ENCODE assay signal across 8 cellular contexts in the genomic region with DNA sequence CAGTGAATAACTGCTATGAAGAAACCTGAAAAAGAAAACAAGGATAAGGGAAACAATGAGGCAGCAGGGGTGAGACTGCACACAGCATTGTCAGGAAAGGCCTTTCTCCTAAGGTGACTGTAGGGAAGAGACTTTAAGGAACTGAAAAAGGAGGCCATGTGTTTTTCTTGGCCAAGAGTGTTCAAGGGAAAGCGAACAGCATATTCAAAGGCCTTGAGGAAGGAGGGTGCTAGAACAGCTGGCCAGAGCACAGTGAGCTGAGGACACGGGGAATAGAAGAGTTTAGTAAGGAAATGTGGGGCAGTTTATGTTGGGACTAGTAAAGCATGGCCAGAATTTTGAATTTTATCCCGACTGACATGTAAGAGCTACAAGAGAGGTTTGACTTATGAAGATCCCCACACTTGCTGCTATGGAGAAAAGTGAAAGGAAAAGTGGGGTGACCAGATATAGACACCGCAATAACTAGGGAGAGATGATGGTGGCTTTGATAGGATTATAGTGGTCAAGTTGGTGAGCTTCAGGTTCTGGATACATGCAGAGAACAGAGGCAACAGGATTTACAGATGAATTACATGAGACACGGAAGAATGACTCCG. TPM values are rescaled to one million over a fixed set of nuclear protein-coding genes. Genes with fewer than 3 reads are reported as not detected.
A peak's percentile ranks its signal among the peaks of the same experiment; 100 is the strongest.
DNase-seq lines count a peak whose midpoint lies in the region; ATAC-seq and TF ChIP-seq lines count a peak whose summit lies in the region.

No MANE protein-coding gene starts in this region.

- H3K4me1 ChIP-seq in iPS-15b (ENCODE audit: control insufficient read depth, insufficient read depth, low read length) (peaks cover 5% of the 10 kb centered on the region), tibial artery (peaks cover 0 to 21% (median 13%) of the 10 kb centered on the region in 4 donors), body of pancreas (peaks cover 20% of the 10 kb centered on the region)

- H3K36me3 Mint-ChIP-seq in activated T-cell treated with anti-CD3 and anti-CD28 coated beads, Interleukin-2, amount 50 U/mL, for 72 hours (ENCODE audit: insufficient read depth in 2 of 2) = peaks cover 0 to 5% of the 10 kb centered on the region in 2 donors
- no peaks in the 10 kb centered on the region for H3K36me3 Mint-ChIP-seq in T-cell

- POLR2A ChIA-PET in T-cell (lab: Charles Lee) = interaction anchor here (0.5 to 3.0 kb wide), 9 partner anchors 12 to 181 kb away, joined by 3 to 39 read pairs (median 6); partner anchors contain the start of gene LTN1 (in 1 of the 2)

- intact Hi-C loops in tibial artery (cut with DNase I; ENCODE audit: low total_unique reads) = no loop called here
- intact Hi-C loops in body of pancreas (cut with DNase I) = no loop called here

- no peak for DNase-seq in activated T-cell treated with anti-CD3 and anti-CD28 coated beads, Interleukin-2, amount 50 U/mL, for 72 hours
- DNase-seq in activated T-cell treated with anti-CD3 and anti-CD28 coated beads for 4 hours (no peak), T-cell (no peak), tibial artery (no peak), body of pancreas (no peak), NCI-H226 (no peak)

- TF ChIP-seq POLR2A in body of pancreas (IDR thresholded peaks at IDR 0.05) = no peak

- H3K4me1 Mint-ChIP-seq in activated T-cell treated with anti-CD3 and anti-CD28 coated beads, Interleukin-2, amount 50 U/mL, for 72 hours (ENCODE audit: low read depth) = peaks cover 33% of the 10 kb centered on the region
- H3K4me1 Mint-ChIP-seq in T-cell = peaks cover 28 to 36% (median 34%) of the 10 kb centered on the region in 3 donors

- peak overlapping the region; percentile 92 for H3K27ac Mint-ChIP-seq in activated T-cell treated with anti-CD3 and anti-CD28 coated beads, Interleukin-2, amount 50 U/mL, for 72 hours
- peak overlapping the region; percentile 5 to 85 for H3K27ac Mint-ChIP-seq in T-cell

- H3K27me3 ChIP-seq in iPS-15b (ENCODE audit: control insufficient read depth, insufficient read depth, low read length) (no peaks in the 10 kb centered on the region), tibial artery (no peaks in the 10 kb centered on the region), body of pancreas (no peaks in the 10 kb centered on the region)

- H3K27ac ChIP-seq in tibial artery = peak overlapping the region in 1 of 2 donors; percentile 85
- H3K27ac ChIP-seq in body of pancreas = peak overlapping the region in 1 of 4 donors; percentile 16

- no peaks in the 10 kb centered on the region for H3K27me3 Mint-ChIP-seq in activated T-cell treated with anti-CD3 and anti-CD28 coated beads, Interleukin-2, amount 50 U/mL, for 72 hours (ENCODE audit: low read depth)
- no peaks in the 10 kb centered on the region for H3K27me3 Mint-ChIP-seq in T-cell

- H3K4me3 Mint-ChIP-seq in activated T-cell treated with anti-CD3 and anti-CD28 coated beads, Interleukin-2, amount 50 U/mL, for 72 hours = peak overlapping the region; percentile 91 to 94
- peak overlapping the region; percentile 87 to 89 (median 88) for H3K4me3 Mint-ChIP-seq in T-cell

- TF ChIP-seq CTCF in tibial artery (IDR thresholded peaks at IDR 0.05) (no peak), body of pancreas (IDR thresholded peaks at IDR 0.05) (no peak)

- WGBS in body of pancreas, 2 donors = 59 to 69% methylated on average over 6 of the region's 6 CpGs

- H3K36me3 ChIP-seq in iPS-15b (ENCODE audit: control insufficient read depth, insufficient read depth, low read length) (no peaks in the 10 kb centered on the region), tibial artery (no peaks in the 10 kb centered on the region), body of pancreas (replicated peaks in 1 of 2; ENCODE audit: insufficient read depth in 1 of 2, low read depth in 2 of 2) (no peaks in the 10 kb centered on the region)

- H3K9ac ChIP-seq in iPS-15b (ENCODE audit: low read depth, low read length) = no peak overlapping the region

- H3K9me3 ChIP-seq in iPS-15b (ENCODE audit: control insufficient read depth, insufficient read depth, low read length) (no peaks in the 10 kb centered on the region), tibial artery (no peaks in the 10 kb centered on the region), body of pancreas (no peaks in the 10 kb centered on the region)

- H3K9me3 Mint-ChIP-seq in activated T-cell treated with anti-CD3 and anti-CD28 coated beads, Interleukin-2, amount 50 U/mL, for 72 hours = no peaks in the 10 kb centered on the region
- H3K9me3 Mint-ChIP-seq in T-cell = no peaks in the 10 kb centered on the region

- ATAC-seq in activated T-cell treated with anti-CD3 and anti-CD28 coated beads, Interleukin-2, amount 50 U/mL, for 72 hours (replicated peaks in 1 of 2) = no peak
- ATAC-seq in T-cell (replicated peaks in 1 of 4) (no peak), body of pancreas (no peak), HG02840 (IDR thresholded peaks at IDR 0.05; ENCODE audit: low FRiP score, unreplicated experiment) (no peak)

- CTCF ChIA-PET in T-cell (lab: Charles Lee) = interaction anchor here in 1 of 2 donors (0.9 kb wide), 1 partner anchor 15 kb away, joined by 3 read pairs; no protein-coding TSS in a partner anchor

- peak overlapping the region; percentile 62 for H3K4me3 ChIP-seq in iPS-15b (ENCODE audit: low read depth, low read length)
- H3K4me3 ChIP-seq in tibial artery = peak overlapping the region; percentile 74 to 90
- H3K4me3 ChIP-seq in body of pancreas = no peak overlapping the region

RNA-seq across cellular contexts. Expression of gene RWDD2B, which starts 1.4 kb away (rescaled TPM):
- total RNA-seq in activated T-cell treated with anti-CD3 and anti-CD28 coated beads, Interleukin-2, amount 50 U/mL, for 72 hours = 10 to 100 TPM; 17.9 to 18.5 TPM
- total RNA-seq in T-cell (1 to 10 TPM; 4.2 to 7.4 (median 6.2) TPM), body of pancreas (10 to 100 TPM in 1 of 2 donors, 1 to 10 TPM in 1; 4.3 to 13.5 TPM)

RNA-seq across cellular contexts. Expression of gene USP16, which starts 6.7 kb away (rescaled TPM):
- total RNA-seq in activated T-cell treated with anti-CD3 and anti-CD28 coated beads, Interleukin-2, amount 50 U/mL, for 72 hours = 10 to 100 TPM; 46.4 to 47.0 TPM
- 10 to 100 TPM; 41.8 to 68.7 (median 45.4) TPM for total RNA-seq in T-cell
- total RNA-seq in body of pancreas = 10 to 100 TPM; 17.5 to 24.1 TPM

RNA-seq across cellular contexts. Expression of gene LTN1, which starts 25.1 kb away (rescaled TPM):
- total RNA-seq in activated T-cell treated with anti-CD3 and anti-CD28 coated beads, Interleukin-2, amount 50 U/mL, for 72 hours = 10 to 100 TPM; 25.9 to 28.2 TPM
- total RNA-seq in T-cell = 10 to 100 TPM; 23.4 to 34.1 (median 25.2) TPM
- 10 to 100 TPM; 15.2 to 20.0 TPM for total RNA-seq in body of pancreas

RNA-seq across cellular contexts. Expression of gene CCT8, which starts 55.7 kb away (rescaled TPM):
- total RNA-seq in activated T-cell treated with anti-CD3 and anti-CD28 coated beads, Interleukin-2, amount 50 U/mL, for 72 hours = 100 to 1,000 TPM; 285 to 355 TPM
- total RNA-seq in T-cell = 100 to 1,000 TPM; 103 to 131 (median 115) TPM
- 10 to 100 TPM; 46.1 to 73.4 TPM for total RNA-seq in body of pancreas

Comparison
In these comparisons a context has a peak if more than half of its experiments do, and no peak if none do; other contexts are left out.
1. H3K4me3 ChIP-seq: peak in iPS-15b (single experiment) and tibial artery (2 of 2); none in body of pancreas (0 of 2).